ENCODE assay signal across 8 cellular contexts in genomic region chr21:44865561-44866280, GRCh38. TPM values are rescaled to one million over a fixed set of nuclear protein-coding genes. Genes with fewer than 3 reads are reported as not detected.
DNase-seq lines count a peak whose midpoint lies in the region; ATAC-seq and TF ChIP-seq lines count a peak whose summit lies in the region.

No MANE protein-coding gene starts in this region.

- CTCF ChIA-PET in PC-9 (lab: Charles Lee): no interaction called here

- H3K4me1 ChIP-seq in osteoblast (ENCODE audit: insufficient read depth, low read length) (peaks cover 54% of the 10 kb centered on the region), PC-9 (replicated peaks; ENCODE audit: insufficient read depth) (peaks cover 40% of the 10 kb centered on the region), foreskin keratinocyte (peaks cover 12% of the 10 kb centered on the region)

- H3F3A ChIP-seq in PC-9 (ENCODE audit: insufficient read depth, low read depth): peaks cover 25% of the 10 kb centered on the region

- no peak overlapping the region for H2AFZ ChIP-seq in osteoblast (ENCODE audit: low read length)
- no peak overlapping the region for H2AFZ ChIP-seq in PC-9

- H3K4me3 ChIP-seq in osteoblast (ENCODE audit: insufficient read depth, low read length) (no peak overlapping the region), PC-9 (no peak overlapping the region)

- H4K20me1 ChIP-seq in osteoblast (ENCODE audit: insufficient read depth, low read length) (peaks cover 76% of the 10 kb centered on the region), PC-9 (ENCODE audit: insufficient read depth) (peaks cover 52% of the 10 kb centered on the region)

- peaks cover 47% of the 10 kb centered on the region for H3K36me3 ChIP-seq in osteoblast (ENCODE audit: insufficient read depth, low read length)
- peaks cover 20% of the 10 kb centered on the region for H3K36me3 ChIP-seq in PC-9 (ENCODE audit: low read depth)

- no peak for TF ChIP-seq CTCF in osteoblast (IDR thresholded peaks at IDR 0.05; ENCODE audit: extremely low read depth, low read depth, low read length)
- TF ChIP-seq CTCF in PC-9 (conservative IDR thresholded peaks at IDR 0.05): no peak
- no peak for TF ChIP-seq CTCF in foreskin keratinocyte (conservative IDR thresholded peaks at IDR 0.05)

- ATAC-seq in GM18868 (IDR thresholded peaks at IDR 0.05; ENCODE audit: unreplicated experiment): peak; percentile 72
- no peak for ATAC-seq in foreskin keratinocyte

- H3K27me3 ChIP-seq in osteoblast (ENCODE audit: insufficient read depth, low read length) (no peaks in the 10 kb centered on the region), PC-9 (ENCODE audit: insufficient read depth, low read depth) (no peaks in the 10 kb centered on the region), foreskin keratinocyte (no peaks in the 10 kb centered on the region)

- POLR2A ChIA-PET in PC-9 (lab: Charles Lee; ENCODE audit: unreplicated experiment): no interaction called here

- BruUV-seq in PC-9 (replicated peaks; lab: Mats Ljungman, UMichigan): no TSS peak

- no peaks in the 10 kb centered on the region for H3K9me2 ChIP-seq in PC-9 (ENCODE audit: insufficient read depth)

- peak overlapping the region; percentile 12 for H3K4me2 ChIP-seq in osteoblast (ENCODE audit: insufficient read depth, low read length)
- H3K4me2 ChIP-seq in PC-9: no peak overlapping the region

- H3K79me2 ChIP-seq in osteoblast (ENCODE audit: insufficient read depth, low read length): peaks cover 90% of the 10 kb centered on the region
- H3K79me2 ChIP-seq in PC-9 (ENCODE audit: low read depth): peaks cover 88% of the 10 kb centered on the region

- DNase-seq in NCI-H226 (peak; percentile 1), osteoblast (ENCODE audit: insufficient read length, low spot score, missing footprints) (peak; percentile 86), PC-9 (no peak), H4 (ENCODE audit: low spot score) (no peak), SW 1271 (lab: John Stamatoyannopoulos, UW) (no peak), foreskin keratinocyte (no peak)
- peak; percentile 21 for DNase-seq in central memory CD4-positive, alpha-beta T cell

- H3K9me3 ChIP-seq in osteoblast (ENCODE audit: low read depth, low read length) (no peaks in the 10 kb centered on the region), PC-9 (ENCODE audit: insufficient read depth, low read depth) (no peaks in the 10 kb centered on the region)

- intact Hi-C loops in PC-9 (cut with micrococcal nuclease; ENCODE audit: unreplicated experiment): no loop called here

- H3K27ac ChIP-seq in osteoblast (ENCODE audit: low read depth, low read length): peak overlapping the region; percentile 4
- H3K27ac ChIP-seq in PC-9: no peak overlapping the region
- no peak overlapping the region for H3K27ac ChIP-seq in foreskin keratinocyte

RNA-seq across cellular contexts. Expression of gene PTTG1IP, which starts 7.8 kb away (rescaled TPM):
- 413 and 480 TPM in 2 replicates for total RNA-seq in osteoblast
- 162 and 174 TPM in 2 replicates for total RNA-seq in PC-9 (2021)
- 239 and 246 TPM in 2 replicates for total RNA-seq in H4 (2014; rRNA removed; shearing (Covaris generic))
- 116 and 149 TPM in 2 replicates for total RNA-seq in foreskin keratinocyte
- polyA plus RNA-seq in foreskin keratinocyte: 92.9 and 104 TPM in 2 replicates

RNA-seq across cellular contexts. Expression of gene SUMO3, which starts 47.9 kb away (rescaled TPM):
- total RNA-seq in osteoblast: 80.7 and 82.8 TPM in 2 replicates
- total RNA-seq in PC-9 (2021): 79.6 and 81.5 TPM in 2 replicates
- 155 and 177 TPM in 2 replicates for total RNA-seq in H4 (2014; rRNA removed; shearing (Covaris generic))
- total RNA-seq in foreskin keratinocyte: 127 and 134 TPM in 2 replicates
- 129 and 147 TPM in 2 replicates for polyA plus RNA-seq in foreskin keratinocyte

RNA-seq across cellular contexts. Expression of gene ITGB2, which starts 55.0 kb away (rescaled TPM):
- total RNA-seq in osteoblast: 13.3 and 15.2 TPM in 2 replicates
- total RNA-seq in PC-9 (2021): 3.6 and 6.0 TPM in 2 replicates
- 0.91 and 1.9 TPM in 2 replicates for total RNA-seq in H4 (2014; rRNA removed; shearing (Covaris generic))
- total RNA-seq in foreskin keratinocyte: 6.4 and 6.5 TPM in 2 replicates
- polyA plus RNA-seq in foreskin keratinocyte: 5.0 and 5.2 TPM in 2 replicates

Comparison
In these comparisons a context has a peak if more than half of its experiments do, and no peak if none do; other contexts are left out.
1. DNase-seq: peak in NCI-H226 (single experiment), central memory CD4-positive, alpha-beta T cell (single experiment) and osteoblast (single experiment); none in PC-9 (0 of 2), H4 (single experiment), SW 1271 (0 of 2) and foreskin keratinocyte (0 of 2).